9 cellular contexts compared by ENCODE assay signal in genomic region chr16:31528726-31529397, GRCh38. TPM values are rescaled to one million over a fixed set of nuclear protein-coding genes. Genes with fewer than 3 reads are reported as not detected.
A peak's percentile ranks its signal among the peaks of the same experiment; 100 is the strongest.
DNase-seq lines count a peak whose midpoint lies in the region; ATAC-seq, FAIRE-seq and TF ChIP-seq lines count a peak whose summit lies in the region.
"Had no signal": no experiment of that assay in that cellular context is flagged by ENCODE, and none has a peak within 500 bp of the region (broad histone marks: within the 10 kb centered on the region; RNA-seq: fewer than 3 reads in every experiment).

No MANE protein-coding gene starts in this region.

- DNase-seq in CD4-positive, alpha-beta memory T cell = no peak
- DNase-seq in T-cell (no peak), hepatocyte (ENCODE audit: low spot score) (peak; percentile 32), sigmoid colon (no peak), small intestine (no peak), NCI-H2081 treated with DMSO at 0.1 percent for 48 hours (lab: John Stamatoyannopoulos, UW) (no peak), D721Med (ENCODE audit: insufficient read length, low spot score) (no peak), GM13976 (ENCODE audit: low spot score) (no peak)

- H3K4me2 ChIP-seq in hepatocyte = peak overlapping the region; percentile 80

- peaks cover 11% of the 10 kb centered on the region for H3K27me3 ChIP-seq in CD4-positive, alpha-beta memory T cell (ENCODE audit: insufficient read depth, low read length)
- peaks cover 41% of the 10 kb centered on the region for H3K27me3 ChIP-seq in hepatocyte
- H3K27me3 ChIP-seq in sigmoid colon = peaks cover 0 to 30% (median 4%) of the 10 kb centered on the region in 3 donors
- peaks cover 0 to 9% of the 10 kb centered on the region in 2 donors for H3K27me3 ChIP-seq in small intestine (ENCODE audit: control insufficient read depth in 2 of 2, insufficient read depth in 2 of 2, low read length in 2 of 2)

- H4K20me1 ChIP-seq in hepatocyte (ENCODE audit: insufficient read depth, poor library complexity, severe bottlenecking) = no peaks in the 10 kb centered on the region

- WGBS in hepatocyte (ENCODE audit: low lambda C conversion rate, missing lambda C conversion rate) = 11% methylated on average over 18 of the region's 18 CpGs
- WGBS in sigmoid colon, 2 donors = 22 to 27% methylated on average over 18 of the region's 18 CpGs
- WGBS in small intestine, 3 donors = 16 to 20% (median 19%) methylated on average over 18 of the region's 18 CpGs

- no peak overlapping the region for H3K27ac ChIP-seq in CD4-positive, alpha-beta memory T cell (ENCODE audit: low read depth, low read length)
- H3K27ac ChIP-seq in hepatocyte = peak overlapping the region; percentile 81
- peak overlapping the region in 2 of 4 donors; percentile 25 to 59 for H3K27ac ChIP-seq in sigmoid colon
- H3K27ac ChIP-seq in small intestine (ENCODE audit: low read depth in 1 of 2, low read length in 1 of 2) = no peak overlapping the region

- intact Hi-C loops in CD4-positive, alpha-beta memory T cell (cut with micrococcal nuclease) = no loop called here
- intact Hi-C loops in sigmoid colon (cut with DNase I) = no loop called here

- ATAC-seq in T-cell (replicated peaks in 1 of 4) = no peak

- no peaks in the 10 kb centered on the region for H3K9me3 Mint-ChIP-seq in CD4-positive, alpha-beta memory T cell
- no peaks in the 10 kb centered on the region for H3K9me3 Mint-ChIP-seq in T-cell

- no peaks in the 10 kb centered on the region for H3K79me2 ChIP-seq in hepatocyte

- POLR2A ChIA-PET in CD4-positive, alpha-beta memory T cell (lab: Charles Lee; ENCODE audit: partially characterized antibody) = interaction anchor here (2.0 kb wide), 1 partner anchor 20 kb away, joined by 5 read pairs; the partner anchor contains the start of gene RUSF1
- POLR2A ChIA-PET in T-cell (lab: Charles Lee) = no interaction called here

- no peak overlapping the region for H3K27ac Mint-ChIP-seq in CD4-positive, alpha-beta memory T cell
- no peak overlapping the region for H3K27ac Mint-ChIP-seq in T-cell

- CTCF ChIA-PET in CD4-positive, alpha-beta memory T cell (lab: Charles Lee; ENCODE audit: partially characterized antibody) = no interaction called here
- CTCF ChIA-PET in T-cell (lab: Charles Lee) = interaction anchor here in 1 of 2 donors (0.8 kb wide), 1 partner anchor 250 kb away, joined by 3 read pairs; no protein-coding TSS in a partner anchor

- peak overlapping the region in 6 of 8 donors; percentile 10 to 40 (median 18) for H3K4me3 Mint-ChIP-seq in CD4-positive, alpha-beta memory T cell
- H3K4me3 Mint-ChIP-seq in T-cell = peak overlapping the region; percentile 42 to 50 (median 42)

- H3K4me3 ChIP-seq in CD4-positive, alpha-beta memory T cell (ENCODE audit: low read length in 2 of 2) = no peak overlapping the region
- peak overlapping the region; percentile 23 for H3K4me3 ChIP-seq in hepatocyte
- peak overlapping the region; percentile 30 to 53 (median 46) for H3K4me3 ChIP-seq in sigmoid colon
- no peak overlapping the region for H3K4me3 ChIP-seq in small intestine (ENCODE audit: low read depth in 1 of 2, low read length in 2 of 2)

- H3K27me3 Mint-ChIP-seq in CD4-positive, alpha-beta memory T cell = peaks cover 15 to 18% of the 10 kb centered on the region in 2 donors
- H3K27me3 Mint-ChIP-seq in T-cell = peaks cover 23 to 24% of the 10 kb centered on the region in 2 donors

- no peak for TF ChIP-seq EP300 in sigmoid colon (IDR thresholded peaks at IDR 0.05)

- in situ Hi-C loops in GM13976 (cut with MboI; ENCODE audit: low sequenced_read_pairs, unreplicated experiment) = no loop called here

- H2AFZ ChIP-seq in hepatocyte = peak overlapping the region; percentile 60

- H3K36me3 Mint-ChIP-seq in CD4-positive, alpha-beta memory T cell = no peaks in the 10 kb centered on the region
- no peaks in the 10 kb centered on the region for H3K36me3 Mint-ChIP-seq in T-cell

- H3K9me3 ChIP-seq in CD4-positive, alpha-beta memory T cell (ENCODE audit: control insufficient read depth in 1 of 2, low read length in 2 of 2) = no peaks in the 10 kb centered on the region
- H3K9me3 ChIP-seq in hepatocyte (ENCODE audit: low read depth) = no peaks in the 10 kb centered on the region
- H3K9me3 ChIP-seq in sigmoid colon = no peaks in the 10 kb centered on the region
- H3K9me3 ChIP-seq in small intestine (ENCODE audit: control insufficient read depth, low read depth) = no peaks in the 10 kb centered on the region

- H3K9me2 ChIP-seq in hepatocyte (replicated peaks; ENCODE audit: insufficient read depth) = no peaks in the 10 kb centered on the region

- H3K4me1 ChIP-seq in CD4-positive, alpha-beta memory T cell (ENCODE audit: insufficient read depth, low read length) = no peaks in the 10 kb centered on the region
- H3K4me1 ChIP-seq in hepatocyte (ENCODE audit: insufficient read depth) (no peaks in the 10 kb centered on the region), sigmoid colon (peaks cover 0 to 19% (median 16%) of the 10 kb centered on the region in 4 donors), small intestine (ENCODE audit: control insufficient read depth in 2 of 2, insufficient read depth in 1 of 2, low read depth in 1 of 2, low read length in 1 of 2) (no peaks in the 10 kb centered on the region)

- no peaks in the 10 kb centered on the region for H3K36me3 ChIP-seq in CD4-positive, alpha-beta memory T cell (ENCODE audit: insufficient read depth, low read length)
- H3K36me3 ChIP-seq in hepatocyte (replicated peaks; ENCODE audit: insufficient read depth, low read depth) (no peaks in the 10 kb centered on the region), sigmoid colon (no peaks in the 10 kb centered on the region), small intestine (ENCODE audit: control insufficient read depth in 2 of 2, insufficient read depth in 2 of 2, low read length in 2 of 2) (no peaks in the 10 kb centered on the region)

- peaks cover 0 to 12% (median 5%) of the 10 kb centered on the region in 4 donors for H3K4me1 Mint-ChIP-seq in CD4-positive, alpha-beta memory T cell
- H3K4me1 Mint-ChIP-seq in T-cell = peaks cover 9 to 17% (median 11%) of the 10 kb centered on the region in 3 donors

- TF ChIP-seq POLR2A in sigmoid colon (IDR thresholded peaks at IDR 0.05) = no peak

- FAIRE-seq in small intestine (lab: Jason Lieb, UNC) (no peak), D721Med (lab: Jason Lieb, UNC) (no peak)

- TF ChIP-seq CTCF in hepatocyte (IDR thresholded peaks at IDR 0.05; ENCODE audit: poor library complexity) (no peak), sigmoid colon (IDR thresholded peaks at IDR 0.05) (no peak), D721Med (IDR thresholded peaks at IDR 0.05; ENCODE audit: insufficient read depth, missing control alignments) (no peak), GM13976 (IDR thresholded peaks at IDR 0.05; ENCODE audit: borderline replicate concordance, control extremely low read depth, extremely low read depth, insufficient read depth, missing control alignments) (no peak)

RNA-seq across cellular contexts. Expression of gene AHSP, which starts 1.2 kb away (rescaled TPM):
- total RNA-seq in CD4-positive, alpha-beta memory T cell = not detected
- polyA plus RNA-seq in CD4-positive, alpha-beta memory T cell = not detected
- total RNA-seq in T-cell (not detected), hepatocyte (not detected in 2 replicates), sigmoid colon (not detected)
- polyA plus RNA-seq in hepatocyte (not detected in 2 replicates), sigmoid colon (not detected), small intestine (not detected)
- total RNA-seq: glomerular endothelial cell had no signal

RNA-seq across cellular contexts. Expression of gene RUSF1, which starts 20.7 kb away (rescaled TPM):
- total RNA-seq in CD4-positive, alpha-beta memory T cell = 100 to 1,000 TPM; 101 to 110 TPM
- polyA plus RNA-seq in CD4-positive, alpha-beta memory T cell = 10 to 100 TPM; 16.3 to 21.9 TPM
- 100 to 1,000 TPM in 3 of 5 donors, 10 to 100 TPM in 2; 65.4 to 125 (median 107) TPM for total RNA-seq in T-cell
- 75.2 and 77.2 TPM in 2 replicates for total RNA-seq in hepatocyte
- 56.6 and 68.0 TPM in 2 replicates for polyA plus RNA-seq in hepatocyte
- total RNA-seq in sigmoid colon = 10 to 100 TPM; 31.6 to 67.0 (median 37.2) TPM
- polyA plus RNA-seq in sigmoid colon = 10 to 100 TPM in 2 of 3 donors, 1 to 10 TPM in 1; 7.9 to 64.0 (median 12.6) TPM
- 10 to 100 TPM; 27.3 to 74.0 (median 29.5) TPM for polyA plus RNA-seq in small intestine

RNA-seq across cellular contexts. Expression of gene SLC5A2, which starts 45.9 kb away (rescaled TPM):
- total RNA-seq in CD4-positive, alpha-beta memory T cell = 1 to 10 TPM; 2.8 to 4.5 TPM
- polyA plus RNA-seq in CD4-positive, alpha-beta memory T cell = 1 to 10 TPM in 1 of 2 donors, under 1 TPM in 1; 0.12 to 2.8 TPM
- total RNA-seq in T-cell = 1 to 10 TPM; 2.6 to 4.2 (median 3.2) TPM
- 2.3 and 2.5 TPM in 2 replicates for total RNA-seq in hepatocyte
- 7.5 and 12.7 TPM in 2 replicates for polyA plus RNA-seq in hepatocyte
- 1 to 10 TPM in 1 of 4 donors, under 1 TPM in 3; 0.49 to 1.1 (median 0.70) TPM for total RNA-seq in sigmoid colon
- 1 to 10 TPM in 2 of 3 donors, under 1 TPM in 1; 0.60 to 1.9 (median 1.2) TPM for polyA plus RNA-seq in sigmoid colon
- polyA plus RNA-seq in small intestine = 1 to 10 TPM in 2 of 3 donors, under 1 TPM in 1; 0.81 to 1.8 (median 1.3) TPM
- total RNA-seq: glomerular endothelial cell had no signal

RNA-seq across cellular contexts. Expression of gene TGFB1I1, which starts 56.9 kb away (rescaled TPM):
- total RNA-seq in CD4-positive, alpha-beta memory T cell = under 1 TPM; 0.42 to 0.49 TPM
- under 1 TPM in 1 of 2 donors, not detected in 1; 0.57 TPM for polyA plus RNA-seq in CD4-positive, alpha-beta memory T cell
- 1 to 10 TPM in 1 of 5 donors, under 1 TPM in 4; 0.40 to 1.1 (median 0.72) TPM for total RNA-seq in T-cell
- 14.5 and 15.7 TPM in 2 replicates for total RNA-seq in hepatocyte
- 34.8 and 35.4 TPM in 2 replicates for polyA plus RNA-seq in hepatocyte
- total RNA-seq in sigmoid colon = 100 to 1,000 TPM; 124 to 339 (median 205) TPM
- 10 to 100 TPM; 10.4 to 31.2 (median 21.0) TPM for polyA plus RNA-seq in sigmoid colon
- polyA plus RNA-seq in small intestine = 10 to 100 TPM in 1 of 3 donors, 1 to 10 TPM in 2; 1.6 to 20.1 (median 7.8) TPM

Comparison
In these comparisons a context has a peak if more than half of its experiments do, and no peak if none do; other contexts are left out.
1. H3K4me3 ChIP-seq: peak in hepatocyte (single experiment) and sigmoid colon (4 of 4); none in CD4-positive, alpha-beta memory T cell (0 of 2) and small intestine (0 of 2).